Comparison of ENCODE assay signal across 12 cellular contexts in the genomic region with DNA sequence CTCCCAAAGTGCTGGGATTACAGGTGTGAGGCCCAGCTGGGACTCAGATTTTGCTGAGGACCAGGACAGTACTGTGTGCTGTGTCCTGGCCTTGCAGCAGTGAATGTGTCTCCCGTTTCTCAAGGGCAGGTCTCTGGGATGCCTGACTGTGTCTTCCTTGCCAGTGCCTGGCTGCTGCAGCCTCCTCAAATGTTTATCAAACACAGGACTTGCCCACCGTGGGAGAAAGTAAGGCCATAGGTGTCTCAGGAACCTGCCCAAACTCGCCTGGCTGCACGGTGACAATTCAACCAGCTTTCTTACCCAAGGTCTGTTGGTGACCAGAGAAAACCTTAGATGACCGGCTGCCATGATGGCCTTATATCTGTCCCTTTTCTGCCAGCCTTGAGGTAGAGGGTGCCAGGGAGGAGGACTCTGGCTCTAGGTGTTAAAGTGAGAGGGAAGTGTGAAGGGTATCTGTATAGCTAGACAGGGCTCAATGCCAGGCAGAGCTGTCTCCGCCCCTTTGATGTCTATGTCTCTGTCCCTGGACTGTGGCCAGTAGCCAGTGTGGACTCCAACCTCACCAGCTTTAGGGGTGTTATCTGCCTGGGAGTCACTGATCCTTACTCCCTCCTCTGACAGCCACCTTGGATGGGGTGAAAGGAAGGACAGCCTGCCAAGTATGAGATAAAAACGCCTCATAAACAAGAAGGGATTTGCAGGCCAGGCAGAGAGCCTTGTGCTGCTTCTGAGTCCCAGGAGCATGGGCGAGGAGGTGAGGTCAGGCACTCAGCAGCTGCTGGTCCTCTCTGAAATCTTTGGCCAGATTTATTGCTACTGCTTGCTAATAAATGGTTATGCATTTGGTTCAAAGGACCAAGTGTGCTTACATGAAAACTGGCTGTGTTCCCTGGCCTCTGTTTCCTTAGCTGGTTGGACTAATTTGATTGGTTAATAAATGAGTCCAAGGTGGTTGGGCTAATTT. TPM values are rescaled to one million over a fixed set of nuclear protein-coding genes. Genes with fewer than 3 reads are reported as not detected.
DNase-seq lines count a peak whose midpoint lies in the region; ATAC-seq and TF ChIP-seq lines count a peak whose summit lies in the region.
"Had no signal": no experiment of that assay in that cellular context is flagged by ENCODE, and none has a peak within 500 bp of the region (broad histone marks: within the 10 kb centered on the region; RNA-seq: fewer than 3 reads in every experiment).

No MANE protein-coding gene starts in this region.

- H3K27me3 Mint-ChIP-seq in naive thymus-derived CD4-positive, alpha-beta T cell = no peaks in the 10 kb centered on the region
- peaks cover 6 to 10% of the 10 kb centered on the region in 2 donors for H3K27me3 Mint-ChIP-seq in natural killer cell (ENCODE audit: low read depth in 2 of 2)
- H3K27me3 Mint-ChIP-seq: central memory CD8-positive, alpha-beta T cell had no signal

- no peaks in the 10 kb centered on the region for H3K9me3 Mint-ChIP-seq in naive thymus-derived CD4-positive, alpha-beta T cell
- no peaks in the 10 kb centered on the region for H3K9me3 Mint-ChIP-seq in natural killer cell
- H3K9me3 Mint-ChIP-seq: central memory CD8-positive, alpha-beta T cell; WTC11 had no signal

- H3K27me3 ChIP-seq in Peyer's patch = no peaks in the 10 kb centered on the region
- no peaks in the 10 kb centered on the region for H3K27me3 ChIP-seq in esophagus squamous epithelium
- no peaks in the 10 kb centered on the region for H3K27me3 ChIP-seq in naive thymus-derived CD4-positive, alpha-beta T cell (ENCODE audit: control insufficient read depth in 2 of 2, insufficient read depth in 2 of 2, low read length in 2 of 2)
- H3K27me3 ChIP-seq in A673 (replicated peaks; ENCODE audit: insufficient read depth, low read depth, low read length, poor library complexity) = no peaks in the 10 kb centered on the region
- H3K27me3 ChIP-seq: BLaER1 treated with 17β-estradiol and CSF1 and Interleukin-3, amounts not matched to agents 10 nM and 100 nM had no signal

- TF ChIP-seq CTCF in Peyer's patch (IDR thresholded peaks at IDR 0.05) (no peak), esophagus squamous epithelium (IDR thresholded peaks at IDR 0.05) (no peak), natural killer cell (IDR thresholded peaks at IDR 0.05) (no peak), A673 (conservative IDR thresholded peaks at IDR 0.05; ENCODE audit: low read depth, low read length) (no peak)

- in situ Hi-C loops in G401 (cut with HindIII; ENCODE audit: low sequenced_read_pairs) = no loop called here

- CTCF ChIA-PET in naive thymus-derived CD4-positive, alpha-beta T cell (lab: Charles Lee) = interaction anchor here (0.7 to 2.5 kb wide), 4 partner anchors 8 to 52 kb away, joined by 3 to 9 read pairs (median 4); no protein-coding TSS in a partner anchor
- CTCF ChIA-PET in A673 (lab: Charles Lee) = no interaction called here

- WGBS in esophagus squamous epithelium, 2 donors = 47 to 48% methylated on average over 3 to 4 of the region's 8 CpGs

- POLR2A ChIA-PET in naive thymus-derived CD4-positive, alpha-beta T cell (lab: Charles Lee) = interaction anchor here (0.7 to 2.0 kb wide), 8 partner anchors 9 to 126 kb away, joined by 3 to 8 read pairs (median 3); no protein-coding TSS in a partner anchor
- POLR2A ChIA-PET in A673 (lab: Charles Lee; ENCODE audit: low non-redundant PET) = no interaction called here

- peak overlapping the region in 1 of 10 donors; percentile 37 for H3K4me3 Mint-ChIP-seq in naive thymus-derived CD4-positive, alpha-beta T cell
- H3K4me3 Mint-ChIP-seq in natural killer cell = no peak overlapping the region
- H3K4me3 Mint-ChIP-seq: central memory CD8-positive, alpha-beta T cell; WTC11 had no signal

- H3K27ac Mint-ChIP-seq in naive thymus-derived CD4-positive, alpha-beta T cell = peak overlapping the region in 8 of 9 donors; percentile 48 to 84 (median 77)
- H3K27ac Mint-ChIP-seq in natural killer cell = no peak overlapping the region
- H3K27ac Mint-ChIP-seq: WTC11 had no signal

- BruUV-seq in A673 (replicated peaks; lab: Mats Ljungman, UMichigan) = no TSS peak

- DNase-seq in AG08395 (ENCODE audit: low spot score) (peak; percentile 9), Peyer's patch (peak in 2 of 3 donors; percentile 89 to 92), esophagus squamous epithelium (lab: John Stamatoyannopoulos, UW) (no peak), natural killer cell (no peak), A673 (ENCODE audit: low spot score) (no peak), G401 (ENCODE audit: low spot score) (no peak)
- DNase-seq in naive thymus-derived CD4-positive, alpha-beta T cell = no peak
- DNase-seq: NCI-H1694 treated with DMSO at 0.1 percent for 48 hours had no signal

- H3K4me3 ChIP-seq in Peyer's patch = no peak overlapping the region
- H3K4me3 ChIP-seq in esophagus squamous epithelium = no peak overlapping the region
- no peak overlapping the region for H3K4me3 ChIP-seq in naive thymus-derived CD4-positive, alpha-beta T cell (ENCODE audit: low read length)
- H3K4me3 ChIP-seq in A673 (ENCODE audit: low read depth, low read length, poor library complexity, severe bottlenecking) = no peak overlapping the region
- H3K4me3 ChIP-seq: BLaER1 treated with 17β-estradiol and CSF1 and Interleukin-3, amounts not matched to agents 10 nM and 100 nM had no signal

- H3K36me3 Mint-ChIP-seq in naive thymus-derived CD4-positive, alpha-beta T cell = peaks cover 4 to 39% (median 15%) of the 10 kb centered on the region in 5 donors
- no peaks in the 10 kb centered on the region for H3K36me3 Mint-ChIP-seq in natural killer cell
- H3K36me3 Mint-ChIP-seq: WTC11 had no signal

- ATAC-seq in naive thymus-derived CD4-positive, alpha-beta T cell = no peak
- ATAC-seq in natural killer cell = no peak
- no peak for ATAC-seq in GM21515 (IDR thresholded peaks at IDR 0.05; ENCODE audit: unreplicated experiment)
- ATAC-seq: WTC11 had no signal

- peak; percentile 21 to 52 for TF ChIP-seq POLR2A in Peyer's patch (IDR thresholded peaks at IDR 0.05)
- no peak for TF ChIP-seq POLR2A in esophagus squamous epithelium (IDR thresholded peaks at IDR 0.05)

- H3K36me3 ChIP-seq in Peyer's patch (peaks cover 0 to 7% (median 0%) of the 10 kb centered on the region in 3 donors), esophagus squamous epithelium (peaks cover 0 to 24% (median 6%) of the 10 kb centered on the region in 3 donors), A673 (ENCODE audit: insufficient read depth, low read length, poor library complexity, severe bottlenecking) (no peaks in the 10 kb centered on the region)
- H3K36me3 ChIP-seq in naive thymus-derived CD4-positive, alpha-beta T cell (ENCODE audit: control insufficient read depth in 2 of 3, insufficient read depth in 3 of 3, low read length in 3 of 3) = peaks cover 0 to 44% (median 14%) of the 10 kb centered on the region in 3 experiments

- no peaks in the 10 kb centered on the region for H3K9me3 ChIP-seq in Peyer's patch
- no peaks in the 10 kb centered on the region for H3K9me3 ChIP-seq in esophagus squamous epithelium
- H3K9me3 ChIP-seq in naive thymus-derived CD4-positive, alpha-beta T cell (ENCODE audit: control insufficient read depth in 2 of 3, low read length in 3 of 3) = no peaks in the 10 kb centered on the region
- H3K9me3 ChIP-seq in A673 (ENCODE audit: low read depth, low read length, poor library complexity, severe bottlenecking) = no peaks in the 10 kb centered on the region
- H3K9me3 ChIP-seq: BLaER1 treated with 17β-estradiol and CSF1 and Interleukin-3, amounts not matched to agents 10 nM and 100 nM had no signal

- H3K27ac ChIP-seq in Peyer's patch = peak overlapping the region; percentile 5 to 91 (median 68)
- peak overlapping the region; percentile 60 to 82 (median 80) for H3K27ac ChIP-seq in esophagus squamous epithelium
- H3K27ac ChIP-seq in naive thymus-derived CD4-positive, alpha-beta T cell (ENCODE audit: low read depth, low read length) = peak overlapping the region; percentile 8
- H3K27ac ChIP-seq in A673 (ENCODE audit: low read depth, low read length, poor library complexity, severe bottlenecking) = no peak overlapping the region

- peaks cover 0 to 80% (median 19%) of the 10 kb centered on the region in 4 donors for H3K4me1 ChIP-seq in Peyer's patch
- H3K4me1 ChIP-seq in esophagus squamous epithelium = peaks cover 50 to 98% (median 52%) of the 10 kb centered on the region in 3 donors
- peaks cover 10 to 56% of the 10 kb centered on the region in 2 donors for H3K4me1 ChIP-seq in naive thymus-derived CD4-positive, alpha-beta T cell (ENCODE audit: control insufficient read depth in 2 of 2, insufficient read depth in 2 of 2, low read length in 2 of 2)
- H3K4me1 ChIP-seq in A673 (ENCODE audit: insufficient read depth, low read length, poor library complexity, severe bottlenecking) = peaks cover 15% of the 10 kb centered on the region

- intact Hi-C loops in esophagus squamous epithelium (cut with DNase I) (no loop called here), natural killer cell (cut with micrococcal nuclease) (no loop called here), A673 (cut with micrococcal nuclease; ENCODE audit: unreplicated experiment) (no loop called here)
- intact Hi-C loops in naive thymus-derived CD4-positive, alpha-beta T cell (cut with micrococcal nuclease) = no loop called here

- peaks cover 14 to 92% (median 74%) of the 10 kb centered on the region in 7 donors for H3K4me1 Mint-ChIP-seq in naive thymus-derived CD4-positive, alpha-beta T cell
- H3K4me1 Mint-ChIP-seq in natural killer cell = peaks cover 9 to 17% of the 10 kb centered on the region in 2 donors

RNA-seq across cellular contexts. Expression of a gene that starts 22.3 kb away (rescaled TPM):
- total RNA-seq in Peyer's patch = 100 to 1,000 TPM in 2 of 4 donors, 10 to 100 TPM in 2; 56.1 to 140 (median 100) TPM
- total RNA-seq in esophagus squamous epithelium = 10 to 100 TPM in 1 of 4 donors, 1 to 10 TPM in 3; 6.4 to 47.7 (median 8.1) TPM
- total RNA-seq in naive thymus-derived CD4-positive, alpha-beta T cell = 10 to 100 TPM in 4 of 5 experiments, 1 to 10 TPM in 1; 5.2 to 91.6 (median 85.6) TPM
- polyA plus RNA-seq in naive thymus-derived CD4-positive, alpha-beta T cell = 10 to 100 TPM; 55.1 to 66.3 TPM
- 10 to 100 TPM in 1 of 3 donors, 1 to 10 TPM in 2; 2.0 to 10.6 (median 3.8) TPM for total RNA-seq in natural killer cell
- 1.6 and 1.9 TPM in 2 replicates for total RNA-seq in A673 (2021)
- 4.7 and 44.7 TPM in 2 replicates for total RNA-seq in G401 (2014; rRNA removed; shearing (Covaris generic))

Comparison
In these comparisons a context has a peak if more than half of its experiments do, and no peak if none do; other contexts are left out.
1. DNase-seq: peak in AG08395 (single experiment) and Peyer's patch (2 of 3); none in esophagus squamous epithelium (single experiment), naive thymus-derived CD4-positive, alpha-beta T cell (0 of 9), natural killer cell (single experiment), A673 (single experiment) and G401 (single experiment).
2. POLR2A ChIP-seq: peak in Peyer's patch (2 of 2); none in esophagus squamous epithelium (0 of 4).
3. H3K27ac Mint-ChIP-seq: peak in naive thymus-derived CD4-positive, alpha-beta T cell (8 of 9); none in natural killer cell (0 of 2).